ENCODE assay signal across 19 cellular contexts in the genomic region with DNA sequence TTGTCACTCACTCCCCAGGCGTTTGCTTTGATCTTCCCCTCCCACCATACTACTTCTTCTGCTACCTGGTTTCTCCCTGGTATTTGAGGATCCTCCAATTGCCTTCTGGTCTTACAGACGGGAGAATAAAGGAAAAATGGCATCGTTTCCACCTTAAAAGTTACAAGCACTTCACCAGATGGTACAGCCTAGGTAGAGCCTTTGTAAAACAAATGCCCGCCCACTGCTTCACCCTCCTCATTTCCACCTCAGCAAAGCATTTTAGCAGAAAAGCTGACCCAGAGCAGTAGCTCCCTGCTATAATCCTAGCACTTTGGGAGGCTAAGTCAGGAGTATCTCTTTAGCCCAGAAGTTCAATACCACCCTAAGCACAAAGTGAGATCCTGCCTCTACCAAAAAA. TPM values are rescaled to one million over a fixed set of nuclear protein-coding genes. Genes with fewer than 3 reads are reported as not detected.
A peak's percentile ranks its signal among the peaks of the same experiment; 100 is the strongest.
DNase-seq lines count a peak whose midpoint lies in the region; ATAC-seq and TF ChIP-seq lines count a peak whose summit lies in the region.
"Had no signal": no experiment of that assay in that cellular context is flagged by ENCODE, and none has a peak within 500 bp of the region (broad histone marks: within the 10 kb centered on the region; RNA-seq: fewer than 3 reads in every experiment).

No MANE protein-coding gene starts in this region.

- peaks cover 4% of the 10 kb centered on the region for H3K4me1 ChIP-seq in fibroblast of lung (ENCODE audit: control insufficient read depth, extremely low read depth, insufficient read depth, low read length)
- H3K4me1 ChIP-seq in gastrocnemius medialis = peaks cover 22 to 28% of the 10 kb centered on the region in 2 donors
- H3K4me1 ChIP-seq: lower lobe of right lung had no signal

- no peak for TF ChIP-seq CTCF in fibroblast of lung (conservative IDR thresholded peaks at IDR 0.05 in 1 of 2, IDR thresholded peaks at IDR 0.05 in 1 of 2; ENCODE audit: low read depth in 1 of 2, low read length in 2 of 2)
- TF ChIP-seq CTCF in gastrocnemius medialis (IDR thresholded peaks at IDR 0.05 in 4 of 5, conservative IDR thresholded peaks at IDR 0.05 in 1 of 5) = no peak

- H3K27ac ChIP-seq in fibroblast of lung (ENCODE audit: insufficient read depth, low read length) (no peak overlapping the region), gastrocnemius medialis (peak overlapping the region; percentile 77 to 84 (median 82))
- H3K27ac ChIP-seq: A549, C4-2B, lower lobe of right lung had no signal

- H3K27me3 Mint-ChIP-seq in activated naive CD8-positive, alpha-beta T cell = no peaks in the 10 kb centered on the region
- no peaks in the 10 kb centered on the region for H3K27me3 Mint-ChIP-seq in activated naive CD8-positive, alpha-beta T cell treated with anti-CD3 and anti-CD28 coated beads, Interleukin-2, amount 50 U/mL, for 24 hours
- H3K27me3 Mint-ChIP-seq: IgD-negative memory B cell had no signal

- DNase-seq in activated naive CD8-positive, alpha-beta T cell treated with anti-CD3 and anti-CD28 coated beads, Interleukin-2, amount 50 U/mL, for 24 hours = no peak
- DNase-seq in NCI-H2227 (lab: John Stamatoyannopoulos, UW; ENCODE audit: unreplicated experiment) (peak; percentile 68), fibroblast of lung (ENCODE audit: low read depth in 2 of 2) (no peak), gastrocnemius medialis (no peak), cerebellar nuclear complex (lab: John Stamatoyannopoulos, UW) (no peak)
- DNase-seq: activated CD4-positive, alpha-beta T cell treated with anti-CD3 and anti-CD28 coated beads for 48 hours; activated effector memory CD4-positive, alpha-beta T cell treated with Interleukin-2 at 50 U/mL for 16 hours; central memory CD4-positive, alpha-beta T cell; effector CD8-positive, alpha-beta T cell; GF-D8; lower lobe of right lung; NCI-H2029; spleen had no signal

- peaks cover 62% of the 10 kb centered on the region for H3K79me2 ChIP-seq in fibroblast of lung (ENCODE audit: control insufficient read depth, insufficient read depth, low read length)

- H3K36me3 ChIP-seq in fibroblast of lung (ENCODE audit: control insufficient read depth, insufficient read depth, low read length) = peaks cover 2% of the 10 kb centered on the region
- no peaks in the 10 kb centered on the region for H3K36me3 ChIP-seq in gastrocnemius medialis

- H3K9ac ChIP-seq in fibroblast of lung (ENCODE audit: insufficient read depth, low read length) = no peak overlapping the region

- H3K4me3 Mint-ChIP-seq in activated naive CD8-positive, alpha-beta T cell = peak overlapping the region; percentile 13
- H3K4me3 Mint-ChIP-seq in activated naive CD8-positive, alpha-beta T cell treated with anti-CD3 and anti-CD28 coated beads, Interleukin-2, amount 50 U/mL, for 24 hours = no peak overlapping the region

- no peak overlapping the region for H2AFZ ChIP-seq in fibroblast of lung (ENCODE audit: low read length)

- no peaks in the 10 kb centered on the region for H3K9me3 ChIP-seq in fibroblast of lung (ENCODE audit: control insufficient read depth, insufficient read depth, low read depth, low read length)
- H3K9me3 ChIP-seq in gastrocnemius medialis = no peaks in the 10 kb centered on the region
- H3K9me3 ChIP-seq: A549, lower lobe of right lung, spleen had no signal

- H3K4me3 ChIP-seq in fibroblast of lung (replicated peaks in 1 of 4; ENCODE audit: control extremely low read depth in 1 of 4, insufficient read depth in 1 of 4, low read depth in 3 of 4, low read length in 4 of 4) (peak overlapping the region in 1 of 4 experiments; percentile 62), gastrocnemius medialis (no peak overlapping the region)
- H3K4me3 ChIP-seq: A549, lower lobe of right lung had no signal

- H4K20me1 ChIP-seq in fibroblast of lung (ENCODE audit: control insufficient read depth, extremely low read depth, insufficient read depth, low read length) = no peaks in the 10 kb centered on the region

- no peaks in the 10 kb centered on the region for H3K9me3 Mint-ChIP-seq in activated naive CD8-positive, alpha-beta T cell (ENCODE audit: low read depth)
- H3K9me3 Mint-ChIP-seq in activated naive CD8-positive, alpha-beta T cell treated with anti-CD3 and anti-CD28 coated beads, Interleukin-2, amount 50 U/mL, for 24 hours = no peaks in the 10 kb centered on the region
- H3K9me3 Mint-ChIP-seq: IgD-negative memory B cell had no signal

- in situ Hi-C loops in gastrocnemius medialis (cut with MboI; ENCODE audit: low sequenced_read_pairs in 4 of 4) = loop anchor here in 2 of 4 donors (25.0 kb wide), 2 partner anchors 133 to 233 kb away; a partner anchor contains a TSS

- intact Hi-C loops in gastrocnemius medialis (cut with DNase I; ENCODE audit: low total_unique reads) = loop anchor here (2.0 kb wide), 1 partner anchor 60 kb away; no protein-coding TSS in a partner anchor

- ATAC-seq in activated naive CD8-positive, alpha-beta T cell treated with anti-CD3 and anti-CD28 coated beads, Interleukin-2, amount 50 U/mL, for 24 hours = no peak
- ATAC-seq in gastrocnemius medialis (no peak), HG03520 (IDR thresholded peaks at IDR 0.05; ENCODE audit: unreplicated experiment) (no peak), HG03442 (IDR thresholded peaks at IDR 0.05; ENCODE audit: unreplicated experiment) (no peak)
- ATAC-seq: A549, lower lobe of right lung had no signal

- peaks cover 42% of the 10 kb centered on the region for H3K4me1 Mint-ChIP-seq in activated naive CD8-positive, alpha-beta T cell (ENCODE audit: low read depth)
- peaks cover 49% of the 10 kb centered on the region for H3K4me1 Mint-ChIP-seq in activated naive CD8-positive, alpha-beta T cell treated with anti-CD3 and anti-CD28 coated beads, Interleukin-2, amount 50 U/mL, for 24 hours

- no peak overlapping the region for H3K27ac Mint-ChIP-seq in activated naive CD8-positive, alpha-beta T cell
- H3K27ac Mint-ChIP-seq in activated naive CD8-positive, alpha-beta T cell treated with anti-CD3 and anti-CD28 coated beads, Interleukin-2, amount 50 U/mL, for 24 hours = no peak overlapping the region

- H3K27me3 ChIP-seq in fibroblast of lung (ENCODE audit: control insufficient read depth, insufficient read depth, low read length) = no peaks in the 10 kb centered on the region
- no peaks in the 10 kb centered on the region for H3K27me3 ChIP-seq in gastrocnemius medialis
- H3K27me3 ChIP-seq: spleen had no signal

- H3K36me3 Mint-ChIP-seq in activated naive CD8-positive, alpha-beta T cell = peaks cover 8% of the 10 kb centered on the region
- peaks cover 4% of the 10 kb centered on the region for H3K36me3 Mint-ChIP-seq in activated naive CD8-positive, alpha-beta T cell treated with anti-CD3 and anti-CD28 coated beads, Interleukin-2, amount 50 U/mL, for 24 hours (ENCODE audit: low read depth)
- H3K36me3 Mint-ChIP-seq: IgD-negative memory B cell had no signal

- no peak for TF ChIP-seq POLR2A in gastrocnemius medialis (IDR thresholded peaks at IDR 0.05)

- peak overlapping the region; percentile 37 for H3K4me2 ChIP-seq in fibroblast of lung (ENCODE audit: extremely low read depth, insufficient read depth, low read length)
- H3K4me2 ChIP-seq: A549 had no signal

RNA-seq across cellular contexts. Expression of a gene that starts 5.1 kb away (rescaled TPM):
- total RNA-seq in fibroblast of lung = 1.8 and 3.1 TPM in 2 replicates
- 0.61 and 1.4 TPM in 2 replicates for polyA plus RNA-seq in fibroblast of lung
- 0.69 and 2.1 TPM in 2 replicates for polyA plus RNA-seq in fibroblast of lung (2012)
- 2.2 and 2.3 TPM in 2 replicates for polyA minus RNA-seq in fibroblast of lung (ENCODE audit: low replicate concordance)
- 1 to 10 TPM; 1.1 to 3.3 (median 1.4) TPM for total RNA-seq in gastrocnemius medialis
